ENCODE assay signal across 19 cellular contexts in the genomic region with DNA sequence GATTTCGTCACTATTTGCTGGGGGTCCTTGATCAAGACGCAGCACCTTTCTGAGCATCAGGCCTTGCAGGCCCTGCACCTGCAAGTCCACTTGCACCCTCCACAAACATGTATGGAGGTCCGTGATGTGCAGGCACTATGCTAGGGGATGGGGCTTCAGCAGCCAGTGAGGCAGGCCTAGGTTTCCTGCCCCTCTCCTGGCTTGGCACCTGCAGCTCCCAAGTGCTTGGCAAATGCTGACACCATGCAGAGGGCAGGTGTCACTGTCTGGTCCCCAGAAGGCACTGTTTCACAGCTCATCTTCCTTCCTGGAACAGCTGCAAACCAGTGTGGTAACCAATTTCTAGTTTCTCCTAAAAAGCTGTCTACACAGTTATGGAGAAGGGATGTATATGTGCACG. TPM values are rescaled to one million over a fixed set of nuclear protein-coding genes. Genes with fewer than 3 reads are reported as not detected.
DNase-seq lines count a peak whose midpoint lies in the region; ATAC-seq and TF ChIP-seq lines count a peak whose summit lies in the region.
"Had no signal": no experiment of that assay in that cellular context is flagged by ENCODE, and none has a peak within 500 bp of the region (broad histone marks: within the 10 kb centered on the region; RNA-seq: fewer than 3 reads in every experiment).

No MANE protein-coding gene starts in this region.

- H3K4me1 Mint-ChIP-seq in T-helper 17 cell (peaks cover 89% of the 10 kb centered on the region), memory B cell (peaks cover 82% of the 10 kb centered on the region), glutamatergic neuron (ENCODE audit: low read depth, unreplicated experiment) (peaks cover 15% of the 10 kb centered on the region)

- H3K4me1 ChIP-seq in heart right ventricle (peaks cover 27 to 100% (median 94%) of the 10 kb centered on the region in 9 donors), transverse colon (peaks cover 39 to 90% (median 49%) of the 10 kb centered on the region in 4 donors)

- no peak for TF ChIP-seq POLR2A in transverse colon (IDR thresholded peaks at IDR 0.05)

- peak in 1 of 8 donors; percentile 14 for ATAC-seq in heart right ventricle
- ATAC-seq in left cardiac atrium = no peak
- no peak for ATAC-seq in T-helper 17 cell
- no peak for ATAC-seq in memory B cell (ENCODE audit: low read depth)
- ATAC-seq: stimulated activated naive CD8-positive, alpha-beta T cell treated with anti-CD3 and anti-CD28 coated beads, Interleukin-15, amount 100 ng/mL, for 72 hours had no signal

- H3K27ac Mint-ChIP-seq in T-helper 17 cell = peak overlapping the region; percentile 98
- peak overlapping the region; percentile 88 for H3K27ac Mint-ChIP-seq in memory B cell
- no peak overlapping the region for H3K27ac Mint-ChIP-seq in glutamatergic neuron (ENCODE audit: unreplicated experiment)
- H3K27ac Mint-ChIP-seq: stimulated activated naive CD8-positive, alpha-beta T cell treated with anti-CD3 and anti-CD28 coated beads, Interleukin-15, amount 100 ng/mL, for 72 hours had no signal

- intact Hi-C loops in heart right ventricle (cut with DNase I) = no loop called here
- intact Hi-C loops in left cardiac atrium (cut with DNase I) = no loop called here
- intact Hi-C loops in transverse colon (cut with DNase I; ENCODE audit: low total_unique reads) = no loop called here

- H3K27me3 Mint-ChIP-seq in T-helper 17 cell = no peaks in the 10 kb centered on the region
- no peaks in the 10 kb centered on the region for H3K27me3 Mint-ChIP-seq in memory B cell
- peaks cover 5% of the 10 kb centered on the region for H3K27me3 Mint-ChIP-seq in glutamatergic neuron (ENCODE audit: unreplicated experiment)
- H3K27me3 Mint-ChIP-seq: brain had no signal

- H3K36me3 ChIP-seq in heart right ventricle = no peaks in the 10 kb centered on the region
- no peaks in the 10 kb centered on the region for H3K36me3 ChIP-seq in transverse colon
- H3K36me3 ChIP-seq: vagina had no signal

- H3K9me3 ChIP-seq in heart right ventricle (no peaks in the 10 kb centered on the region), T-helper 17 cell (ENCODE audit: control insufficient read depth, low read length, poor library complexity, severe bottlenecking) (no peaks in the 10 kb centered on the region), transverse colon (no peaks in the 10 kb centered on the region)
- H3K9me3 ChIP-seq: SJSA1, vagina had no signal

- no peak for TF ChIP-seq CTCF in heart right ventricle (IDR thresholded peaks at IDR 0.05)
- no peak for TF ChIP-seq CTCF in transverse colon (IDR thresholded peaks at IDR 0.05)
- TF ChIP-seq CTCF in glutamatergic neuron (IDR thresholded peaks at IDR 0.05; ENCODE audit: partially characterized antibody, unreplicated experiment) = no peak
- TF ChIP-seq CTCF in GM20000 (IDR thresholded peaks at IDR 0.05; ENCODE audit: extremely low read depth, missing control alignments) = no peak

- H3K27me3 ChIP-seq in heart right ventricle (no peaks in the 10 kb centered on the region), transverse colon (no peaks in the 10 kb centered on the region)
- H3K27me3 ChIP-seq: SJSA1, vagina had no signal

- in situ Hi-C loops in transverse colon (cut with MboI; ENCODE audit: low pct_ligation_motif_present in 1 of 4, low pct_unique_long_range_greater_than_20kb in 1 of 4, low sequenced_read_pairs in 3 of 4) = no loop called here

- H3K27ac ChIP-seq in heart right ventricle (peak overlapping the region in 7 of 10 donors; percentile 41 to 87 (median 77)), transverse colon (peak overlapping the region; percentile 81 to 84 (median 83))
- H3K27ac ChIP-seq: KMS-11, SJSA1, vagina had no signal

- DNase-seq in heart right ventricle (no peak), left cardiac atrium (no peak), T-helper 17 cell (no peak), memory B cell (ENCODE audit: low spot score in 2 of 2) (no peak), transverse colon (no peak), glutamatergic neuron (no peak), NCI-H2196 (lab: John Stamatoyannopoulos, UW; ENCODE audit: unreplicated experiment) (no peak), GM20000 (ENCODE audit: low spot score) (no peak)
- DNase-seq: activated naive CD4-positive, alpha-beta T cell treated with Interleukin-2 at 50 U/mL for 16 hours; dermis blood vessel endothelial cell; DMS 273 treated with DMSO at 0.1 percent for 48 hours; hypothalamus; NCI-H1417 treated with DMSO at 0.1 percent for 48 hours; NCI-H345; stimulated activated naive CD8-positive, alpha-beta T cell treated with anti-CD3 and anti-CD28 coated beads, Interleukin-15, amount 100 ng/mL, for 72 hours had no signal

- peak overlapping the region; percentile 90 for H3K4me3 Mint-ChIP-seq in T-helper 17 cell
- peak overlapping the region; percentile 49 for H3K4me3 Mint-ChIP-seq in memory B cell
- H3K4me3 Mint-ChIP-seq in glutamatergic neuron (ENCODE audit: unreplicated experiment) = no peak overlapping the region
- H3K4me3 Mint-ChIP-seq: brain; stimulated activated naive CD8-positive, alpha-beta T cell treated with anti-CD3 and anti-CD28 coated beads, Interleukin-15, amount 100 ng/mL, for 72 hours had no signal

- H3K4me3 ChIP-seq in heart right ventricle = no peak overlapping the region
- no peak overlapping the region for H3K4me3 ChIP-seq in transverse colon
- H3K4me3 ChIP-seq: SJSA1, vagina had no signal

- H3K9me3 Mint-ChIP-seq in memory B cell (no peaks in the 10 kb centered on the region), glutamatergic neuron (ENCODE audit: unreplicated experiment) (no peaks in the 10 kb centered on the region)
- H3K9me3 Mint-ChIP-seq: stimulated activated naive CD8-positive, alpha-beta T cell treated with anti-CD3 and anti-CD28 coated beads, Interleukin-15, amount 100 ng/mL, for 72 hours had no signal

- 94 to 97% methylated on average over 4 of the region's 4 CpGs for WGBS in heart right ventricle, 2 donors
- 83 to 92% methylated on average over 2 to 4 of the region's 4 CpGs for WGBS in transverse colon (ENCODE audit: low coverage in 1 of 2), 2 donors

- H3K36me3 Mint-ChIP-seq in T-helper 17 cell (ENCODE audit: low read depth) (peaks cover 15% of the 10 kb centered on the region), memory B cell (peaks cover 39% of the 10 kb centered on the region), glutamatergic neuron (ENCODE audit: unreplicated experiment) (peaks cover 7% of the 10 kb centered on the region)

- no peak for TF ChIP-seq EP300 in transverse colon (IDR thresholded peaks at IDR 0.05; ENCODE audit: low read depth)

RNA-seq across cellular contexts. Expression of a gene that starts 29.7 kb away (rescaled TPM):
- total RNA-seq in heart right ventricle = 10 to 100 TPM in 7 of 10 donors, 1 to 10 TPM in 3; 5.5 to 49.6 (median 28.1) TPM
- 1 to 10 TPM; 6.4 to 8.8 TPM for polyA plus RNA-seq in heart right ventricle
- 10 to 100 TPM; 19.0 to 57.5 TPM for total RNA-seq in left cardiac atrium
- 100 to 1,000 TPM; 130 to 140 TPM for total RNA-seq in T-helper 17 cell
- 10 to 100 TPM in 3 of 4 donors, 1 to 10 TPM in 1; 4.0 to 28.1 (median 15.1) TPM for total RNA-seq in transverse colon
- total RNA-seq in glutamatergic neuron (ENCODE audit: unreplicated experiment) = 41.2 TPM
